ENCODE assay signal across 9 cellular contexts in genomic region chr5:173786296-173787187, GRCh38.
DNase-seq lines count a peak whose midpoint lies in the region; ATAC-seq and TF ChIP-seq lines count a peak whose summit lies in the region.
"Had no signal": no experiment of that assay in that cellular context is flagged by ENCODE, and none has a peak within 500 bp of the region (broad histone marks: within the 10 kb centered on the region; RNA-seq: fewer than 3 reads in every experiment).

No MANE protein-coding gene starts in this region.

- ATAC-seq in HG03378 (IDR thresholded peaks at IDR 0.05; ENCODE audit: unreplicated experiment): peak; percentile 63

- no peaks in the 10 kb centered on the region for H3K27me3 Mint-ChIP-seq in T-helper 2 cell treated with Interferon-gamma antibody and Interleukin-4, amounts not matched to agents 5 μg/mL and 100 μg/mL, for 36 hours (ENCODE audit: low read depth)

- no peak overlapping the region for H3K4me3 Mint-ChIP-seq in T-helper 2 cell treated with Interferon-gamma antibody and Interleukin-4, amounts not matched to agents 5 μg/mL and 100 μg/mL, for 36 hours
- H3K4me3 Mint-ChIP-seq: central memory CD8-positive, alpha-beta T cell had no signal

- peaks cover 11% of the 10 kb centered on the region for H3K4me1 Mint-ChIP-seq in T-helper 2 cell treated with Interferon-gamma antibody and Interleukin-4, amounts not matched to agents 5 μg/mL and 100 μg/mL, for 36 hours (ENCODE audit: low read depth)

- no peaks in the 10 kb centered on the region for H3K36me3 Mint-ChIP-seq in T-helper 2 cell treated with Interferon-gamma antibody and Interleukin-4, amounts not matched to agents 5 μg/mL and 100 μg/mL, for 36 hours (ENCODE audit: low read depth)

- TF ChIP-seq CTCF in GM12874 (IDR thresholded peaks at IDR 0.05; ENCODE audit: insufficient read depth, low read depth, low read length): peak; percentile 95
- peak; percentile 63 for TF ChIP-seq CTCF in GM20000 (IDR thresholded peaks at IDR 0.05; ENCODE audit: extremely low read depth, missing control alignments)

- H3K27ac Mint-ChIP-seq in T-helper 2 cell treated with Interferon-gamma antibody and Interleukin-4, amounts not matched to agents 5 μg/mL and 100 μg/mL, for 36 hours: no peak overlapping the region

- peak; percentile 66 for DNase-seq in GM20000 (ENCODE audit: low spot score)
- peak; percentile 43 to 63 for DNase-seq in erythroblast (lab: John Stamatoyannopoulos, UW)
- no peak for DNase-seq in T-helper 2 cell treated with Interferon-gamma antibody and Interleukin-4, amounts not matched to agents 5 μg/mL and 100 μg/mL, for 36 hours (ENCODE audit: low spot score)
- DNase-seq in DMS 273 (lab: John Stamatoyannopoulos, UW; ENCODE audit: unreplicated experiment): no peak
- no peak for DNase-seq in activated T-cell treated with anti-CD3 and anti-CD28 coated beads, Interleukin-2, amount 50 U/mL, for 48 hours
- DNase-seq in activated T-cell treated with anti-CD3 and anti-CD28 coated beads, Interleukin-2, amount 50 U/mL, for 1 hour: no peak

- no peaks in the 10 kb centered on the region for H3K9me3 Mint-ChIP-seq in T-helper 2 cell treated with Interferon-gamma antibody and Interleukin-4, amounts not matched to agents 5 μg/mL and 100 μg/mL, for 36 hours
- H3K9me3 Mint-ChIP-seq: central memory CD8-positive, alpha-beta T cell had no signal

- TF ChIP-seq POLR2A in erythroblast (IDR thresholded peaks at IDR 0.05; ENCODE audit: low read length): no peak

Comparison
In these comparisons a context has a peak if more than half of its experiments do, and no peak if none do; other contexts are left out.
1. DNase-seq: peak in GM20000 (single experiment) and erythroblast (2 of 2); none in T-helper 2 cell treated with Interferon-gamma antibody and Interleukin-4, amounts not matched to agents 5 μg/mL and 100 μg/mL, for 36 hours (single experiment), DMS 273 (single experiment), activated T-cell treated with anti-CD3 and anti-CD28 coated beads, Interleukin-2, amount 50 U/mL, for 48 hours (0 of 2) and activated T-cell treated with anti-CD3 and anti-CD28 coated beads, Interleukin-2, amount 50 U/mL, for 1 hour (single experiment).